Comparison of ENCODE assay signal across 1 cellular context in the genomic region with DNA sequence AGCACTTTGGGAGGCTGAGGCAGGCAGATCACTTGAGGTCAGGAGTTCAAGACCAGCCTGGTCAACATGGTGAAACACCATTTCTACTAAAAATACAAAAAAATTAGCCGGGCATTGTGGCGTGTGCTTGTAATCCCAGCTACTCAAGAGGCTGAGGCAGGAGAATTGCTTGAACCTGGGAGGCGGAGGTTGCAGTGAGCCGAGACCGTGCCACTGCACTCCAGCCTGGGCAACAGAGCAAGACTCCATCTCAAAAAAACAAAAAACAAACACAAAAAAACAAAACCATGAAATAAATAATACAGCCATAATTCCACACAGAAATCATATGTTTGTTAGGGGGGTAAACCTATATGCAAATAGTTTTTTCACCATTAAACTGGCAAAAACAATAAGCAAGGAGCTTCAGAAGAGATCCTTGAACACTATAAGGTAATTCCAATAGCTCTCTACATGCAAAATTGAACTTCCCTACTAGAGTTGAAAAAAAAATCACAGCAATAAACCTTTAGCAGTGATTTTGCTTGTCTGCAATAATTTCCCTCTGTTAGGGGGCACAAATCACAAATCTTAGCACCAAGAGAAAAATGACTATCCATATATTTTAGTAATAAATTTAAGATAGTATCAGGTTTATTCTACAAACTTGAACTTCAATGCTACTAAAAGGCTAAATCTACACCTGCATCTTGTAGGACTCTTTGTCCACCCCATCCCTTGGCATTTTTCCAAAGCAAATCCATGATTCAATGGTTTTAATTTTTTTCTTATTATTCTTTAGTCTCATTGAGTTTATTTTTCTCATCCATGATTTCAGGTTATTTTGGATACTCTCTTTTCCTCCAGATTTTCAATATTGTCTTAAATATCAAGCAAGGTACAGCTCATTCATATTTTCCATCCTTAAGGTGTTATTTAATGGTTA.
TF ChIP-seq lines count a peak whose summit lies in the region.

No MANE protein-coding gene starts in this region.

TF ChIP-seq in GM12878, 131 proteins besides CTCF, POLR2A, EP300 and RAD21 (continued from another document):
- TF ChIP-seq EZH2 (IDR thresholded peaks at IDR 0.05; ENCODE audit: borderline replicate concordance, control insufficient read depth, low read depth, low read length), result no peak
- no peak for TF ChIP-seq BHLHE40 (IDR thresholded peaks at IDR 0.05; ENCODE audit: borderline replicate concordance in 1 of 2, low read depth in 2 of 2, low read length in 1 of 2)
- TF ChIP-seq RBBP5 (conservative IDR thresholded peaks at IDR 0.05), result no peak
- no peak for TF ChIP-seq SKIL (IDR thresholded peaks at IDR 0.05; ENCODE audit: low read depth, poor library complexity, severe bottlenecking)
- TF ChIP-seq ZSCAN29 (IDR thresholded peaks at IDR 0.05), result no peak
- TF ChIP-seq CHD4 (IDR thresholded peaks at IDR 0.05), result no peak
- no peak for TF ChIP-seq JUNB (IDR thresholded peaks at IDR 0.05)
- no peak for TF ChIP-seq MTA2 (IDR thresholded peaks at IDR 0.05; ENCODE audit: low read depth)
- TF ChIP-seq SMARCA5 (IDR thresholded peaks at IDR 0.05), result no peak
- TF ChIP-seq, protein P1, sequence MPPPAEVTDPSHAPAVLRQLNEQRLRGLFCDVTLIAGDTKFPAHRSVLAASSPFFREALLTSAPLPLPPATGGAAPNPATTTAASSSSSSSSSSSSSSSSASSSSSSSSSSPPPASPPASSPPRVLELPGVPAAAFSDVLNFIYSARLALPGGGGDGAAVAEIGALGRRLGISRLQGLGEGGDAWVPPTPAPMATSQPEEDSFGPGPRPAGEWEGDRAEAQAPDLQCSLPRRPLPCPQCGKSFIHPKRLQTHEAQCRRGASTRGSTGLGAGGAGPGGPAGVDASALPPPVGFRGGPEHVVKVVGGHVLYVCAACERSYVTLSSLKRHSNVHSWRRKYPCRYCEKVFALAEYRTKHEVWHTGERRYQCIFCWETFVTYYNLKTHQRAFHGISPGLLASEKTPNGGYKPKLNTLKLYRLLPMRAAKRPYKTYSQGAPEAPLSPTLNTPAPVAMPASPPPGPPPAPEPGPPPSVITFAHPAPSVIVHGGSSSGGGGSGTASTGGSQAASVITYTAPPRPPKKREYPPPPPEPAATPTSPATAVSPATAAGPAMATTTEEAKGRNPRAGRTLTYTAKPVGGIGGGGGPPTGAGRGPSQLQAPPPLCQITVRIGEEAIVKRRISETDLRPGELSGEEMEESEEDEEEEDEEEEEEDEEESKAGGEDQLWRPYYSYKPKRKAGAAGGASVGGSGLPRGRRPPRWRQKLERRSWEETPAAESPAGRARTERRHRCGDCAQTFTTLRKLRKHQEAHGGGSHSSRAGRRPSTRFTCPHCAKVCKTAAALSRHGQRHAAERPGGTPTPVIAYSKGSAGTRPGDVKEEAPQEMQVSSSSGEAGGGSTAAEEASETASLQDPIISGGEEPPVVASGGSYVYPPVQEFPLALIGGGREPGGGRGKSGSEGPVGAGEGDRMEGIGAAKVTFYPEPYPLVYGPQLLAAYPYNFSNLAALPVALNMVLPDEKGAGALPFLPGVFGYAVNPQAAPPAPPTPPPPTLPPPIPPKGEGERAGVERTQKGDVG (CRISPR knock-in tag; IDR thresholded peaks at IDR 0.05), result no peak
- TF ChIP-seq STAT1 (conservative IDR thresholded peaks at IDR 0.05), result no peak
